ENCODE assay signal across 29 cellular contexts in genomic region chr19:30020189-30020588, GRCh38.
"Had no signal": no experiment of that assay in that cellular context is flagged by ENCODE, and none has a peak within 500 bp of the region (broad histone marks: within the 10 kb centered on the region; RNA-seq: fewer than 3 reads in every experiment).

No MANE protein-coding gene starts in this region.

- DNase-seq: stimulated activated CD4-positive, alpha-beta T cell treated with anti-CD3 and anti-CD28 coated beads, Interleukin-2, amount 100 ng/mL, for 48 hours; stimulated activated CD4-positive, alpha-beta T cell treated with anti-CD3 and anti-CD28 coated beads, Interleukin-4, amount 100 ng/mL, for 1 hour; stimulated activated CD4-positive, alpha-beta T cell treated with anti-CD3 and anti-CD28 coated beads, Interleukin-4, amount 100 ng/mL, for 24 hours; stimulated activated CD4-positive, alpha-beta T cell treated with anti-CD3 and anti-CD28 coated beads, Interleukin-4, amount 100 ng/mL, for 4 hours; stimulated activated CD8-positive, alpha-beta memory T cell treated with anti-CD3 and anti-CD28 coated beads, Interleukin-4, amount 100 ng/mL, for 48 hours; stimulated activated naive B cell treated with anti-CD40 and anti-IgM and Interleukin-4, amounts not matched to agents 10 μg/mL and 1 μg/mL and 100 μg/mL, for 72 hours; stimulated activated naive CD4-positive, alpha-beta T cell; stimulated activated naive CD4-positive, alpha-beta T cell treated with Interleukin-2 at 50 U/mL for 16 hours; stimulated activated naive CD8-positive, alpha-beta T cell treated with anti-CD3 and anti-CD28 coated beads, Interleukin-15, amount 100 ng/mL, for 72 hours; stimulated activated naive CD8-positive, alpha-beta T cell treated with anti-CD3 and anti-CD28 coated beads, Interleukin-15, Interleukin-2, amounts not matched to agents 100 U/mL and 50 U/mL, for 24 hours; stomach; substantia nigra; testis; thyroid gland; tibial artery; transverse colon; trophoblast cell; upper lobe of left lung; upper lobe of right lung; uterus had no signal

- ATAC-seq: stimulated activated effector memory CD8-positive, alpha-beta T cell treated with anti-CD3 and anti-CD28 coated beads, Interleukin-12 subunit alpha, Interleukin-12 subunit beta, amount 100 ng/mL, for 72 hours; stimulated activated memory B cell treated with anti-CD40 and anti-IgM and Interleukin-4, amounts not matched to agents 10 μg/mL and 1 μg/mL and 100 μg/mL, for 72 hours; stimulated activated naive B cell treated with anti-CD40 and anti-IgM and Interleukin-4, amounts not matched to agents 10 μg/mL and 1 μg/mL and 100 μg/mL, for 72 hours; stimulated activated naive CD8-positive, alpha-beta T cell treated with anti-CD3 and anti-CD28 coated beads, Interleukin-15, amount 100 ng/mL, for 72 hours; stimulated activated naive CD8-positive, alpha-beta T cell treated with anti-CD3 and anti-CD28 coated beads, Interleukin-15, Interleukin-2, amounts not matched to agents 100 U/mL and 50 U/mL, for 24 hours; upper lobe of right lung had no signal

- FAIRE-seq: urothelium cell line had no signal

- H3K27ac ChIP-seq: stomach, suprapubic skin, testis, thoracic aorta, thyroid gland, tibial artery, tibial nerve, transverse colon, upper lobe of left lung, upper lobe of right lung, uterus, vagina had no signal

- H3K9me3 ChIP-seq: suprapubic skin, testis, thyroid gland, tibial artery, upper lobe of left lung, upper lobe of right lung, uterus, vagina had no signal

- H3K27me3 Mint-ChIP-seq: stimulated activated memory B cell treated with anti-CD40 and anti-IgM and Interleukin-4, amounts not matched to agents 10 μg/mL and 1 μg/mL and 100 μg/mL, for 72 hours; stimulated activated naive B cell treated with anti-CD40 and anti-IgM and Interleukin-4, amounts not matched to agents 10 μg/mL and 1 μg/mL and 100 μg/mL, for 72 hours; stimulated activated naive CD8-positive, alpha-beta T cell treated with anti-CD3 and anti-CD28 coated beads, Interleukin-15, amount 100 ng/mL, for 72 hours; stimulated activated naive CD8-positive, alpha-beta T cell treated with anti-CD3 and anti-CD28 coated beads, Interleukin-15, Interleukin-2, amounts not matched to agents 100 ng/mL and 50 ng/mL, for 24 hours; type B pancreatic cell had no signal

- H3K36me3 ChIP-seq: thoracic aorta, thyroid gland, uterus had no signal

- H3K27ac Mint-ChIP-seq: stimulated activated effector memory CD8-positive, alpha-beta T cell treated with anti-CD3 and anti-CD28 coated beads, Interleukin-12 subunit alpha, Interleukin-12 subunit beta, amount 100 ng/mL, for 72 hours; stimulated activated memory B cell treated with anti-CD40 and anti-IgM and Interleukin-4, amounts not matched to agents 10 μg/mL and 1 μg/mL and 100 μg/mL, for 72 hours; stimulated activated naive CD8-positive, alpha-beta T cell treated with anti-CD3 and anti-CD28 coated beads, Interleukin-15, amount 100 ng/mL, for 72 hours; stimulated activated naive CD8-positive, alpha-beta T cell treated with anti-CD3 and anti-CD28 coated beads, Interleukin-15, Interleukin-2, amounts not matched to agents 100 ng/mL and 50 ng/mL, for 24 hours; type B pancreatic cell had no signal

- H3K4me3 Mint-ChIP-seq: stimulated activated effector memory CD8-positive, alpha-beta T cell treated with anti-CD3 and anti-CD28 coated beads, Interleukin-12 subunit alpha, Interleukin-12 subunit beta, amount 100 ng/mL, for 72 hours; stimulated activated memory B cell treated with anti-CD40 and anti-IgM and Interleukin-4, amounts not matched to agents 10 μg/mL and 1 μg/mL and 100 μg/mL, for 72 hours; stimulated activated naive B cell treated with anti-CD40 and anti-IgM and Interleukin-4, amounts not matched to agents 10 μg/mL and 1 μg/mL and 100 μg/mL, for 72 hours; stimulated activated naive CD8-positive, alpha-beta T cell treated with anti-CD3 and anti-CD28 coated beads, Interleukin-15, amount 100 ng/mL, for 72 hours; stimulated activated naive CD8-positive, alpha-beta T cell treated with anti-CD3 and anti-CD28 coated beads, Interleukin-15, Interleukin-2, amounts not matched to agents 100 ng/mL and 50 ng/mL, for 24 hours; type B pancreatic cell had no signal

- H3K4me3 ChIP-seq: stomach, suprapubic skin, testis, thoracic aorta, thyroid gland, tibial artery, tibial nerve, transverse colon, upper lobe of left lung, upper lobe of right lung, uterus, vagina had no signal

- H3K4me1 ChIP-seq: stomach, suprapubic skin, testis, thyroid gland, tibial artery, tibial nerve, upper lobe of left lung, upper lobe of right lung, uterus, vagina had no signal

- H3K4me1 Mint-ChIP-seq: stimulated activated naive CD8-positive, alpha-beta T cell treated with anti-CD3 and anti-CD28 coated beads, Interleukin-15, amount 100 ng/mL, for 72 hours had no signal

- H3K9me3 Mint-ChIP-seq: stimulated activated effector memory CD8-positive, alpha-beta T cell treated with anti-CD3 and anti-CD28 coated beads, Interleukin-12 subunit alpha, Interleukin-12 subunit beta, amount 100 ng/mL, for 72 hours; stimulated activated memory B cell treated with anti-CD40 and anti-IgM and Interleukin-4, amounts not matched to agents 10 μg/mL and 1 μg/mL and 100 μg/mL, for 72 hours; stimulated activated naive B cell treated with anti-CD40 and anti-IgM and Interleukin-4, amounts not matched to agents 10 μg/mL and 1 μg/mL and 100 μg/mL, for 72 hours; stimulated activated naive CD8-positive, alpha-beta T cell treated with anti-CD3 and anti-CD28 coated beads, Interleukin-15, amount 100 ng/mL, for 72 hours; stimulated activated naive CD8-positive, alpha-beta T cell treated with anti-CD3 and anti-CD28 coated beads, Interleukin-15, Interleukin-2, amounts not matched to agents 100 ng/mL and 50 ng/mL, for 24 hours; type B pancreatic cell had no signal
